Comparison of ENCODE assay signal across 1 cellular context in genomic region chr22:23270212-23270733, GRCh38.
TF ChIP-seq lines count a peak whose summit lies in the region.

No MANE protein-coding gene starts in this region.

TF ChIP-seq in GM23338, 12 proteins besides CTCF, POLR2A, EP300 and RAD21 (continued from another document):
- TF ChIP-seq ZNF462 (CRISPR knock-in tag; IDR thresholded peaks at IDR 0.05), result no peak
- TF ChIP-seq ZNF331 (CRISPR knock-in tag; IDR thresholded peaks at IDR 0.05; ENCODE audit: low read depth), result no peak
- no peak for TF ChIP-seq REST (IDR thresholded peaks at IDR 0.05; ENCODE audit: unreplicated experiment)
- TF ChIP-seq EZH2 (IDR thresholded peaks at IDR 0.05; ENCODE audit: low read depth, unreplicated experiment), result no peak
- no peak for TF ChIP-seq EZH2phosphoT487 (IDR thresholded peaks at IDR 0.05; ENCODE audit: unreplicated experiment)
- no peak for TF ChIP-seq JUNB (IDR thresholded peaks at IDR 0.05; ENCODE audit: unreplicated experiment)
- no peak for TF ChIP-seq POLR2AphosphoS5 (IDR thresholded peaks at IDR 0.05; ENCODE audit: low read depth)
- TF ChIP-seq STAT1 (IDR thresholded peaks at IDR 0.05; ENCODE audit: unreplicated experiment), result no peak
- no peak for TF ChIP-seq NANOG (IDR thresholded peaks at IDR 0.05; ENCODE audit: borderline replicate concordance)
- no peak for TF ChIP-seq CREB1 (CRISPR knock-in tag; IDR thresholded peaks at IDR 0.05; ENCODE audit: low read depth)
- TF ChIP-seq ETS1 (IDR thresholded peaks at IDR 0.05), result no peak
